Comparison of ENCODE assay signal across 1 cellular context in the genomic region with DNA sequence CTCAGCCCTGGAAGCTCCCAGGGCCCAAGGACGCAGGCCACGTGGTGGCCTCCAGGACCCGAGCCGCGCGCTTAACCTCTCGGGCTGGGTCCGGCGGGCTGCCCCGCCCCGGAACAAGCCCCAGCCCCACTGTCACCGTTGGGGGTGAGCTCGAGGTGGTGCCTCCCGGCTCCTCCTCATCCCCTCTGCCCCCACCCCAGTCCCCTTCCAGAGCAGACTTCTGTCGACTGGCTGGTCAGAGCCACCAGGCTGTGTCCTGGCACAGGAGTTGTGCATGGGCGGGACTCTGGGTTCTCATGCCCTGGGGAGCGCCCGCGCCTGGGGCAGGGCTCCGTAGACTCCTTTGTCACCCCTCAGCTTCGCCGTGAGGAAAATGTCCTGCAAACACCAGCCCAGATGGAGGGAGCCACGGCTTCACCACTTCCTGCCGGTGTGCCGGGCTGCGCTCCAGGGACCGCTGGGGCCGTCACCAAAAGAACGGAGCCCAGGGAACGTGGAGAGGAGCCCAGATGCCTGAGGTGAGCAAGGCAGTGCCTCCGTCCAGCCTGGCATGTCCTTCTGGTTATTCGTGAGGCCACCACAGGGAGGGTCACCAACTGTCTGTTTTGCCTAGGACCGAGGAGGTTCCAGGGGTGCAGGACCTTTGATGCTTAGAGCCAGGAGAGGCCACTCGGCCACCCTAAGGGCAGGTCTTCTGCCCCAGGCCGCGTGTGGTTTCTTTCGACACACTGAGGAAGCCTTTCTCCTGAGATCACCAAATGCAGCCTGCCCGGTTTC.
A peak's percentile ranks its signal among the peaks of the same experiment; 100 is the strongest.
TF ChIP-seq lines count a peak whose summit lies in the region.

No MANE protein-coding gene starts in this region.

TF ChIP-seq in HepG2, 621 proteins besides CTCF, POLR2A, EP300 and RAD21 (continues in another document):
- TF ChIP-seq SMAD9 (CRISPR knock-in tag; IDR thresholded peaks at IDR 0.05) = no peak
- no peak for TF ChIP-seq GZF1 (CRISPR knock-in tag; IDR thresholded peaks at IDR 0.05)
- TF ChIP-seq RCOR2 (CRISPR knock-in tag; IDR thresholded peaks at IDR 0.05) = no peak
- no peak for TF ChIP-seq TAF15 (IDR thresholded peaks at IDR 0.05; ENCODE audit: low read depth, low read length, poor library complexity, severe bottlenecking)
- TF ChIP-seq, protein P1, sequence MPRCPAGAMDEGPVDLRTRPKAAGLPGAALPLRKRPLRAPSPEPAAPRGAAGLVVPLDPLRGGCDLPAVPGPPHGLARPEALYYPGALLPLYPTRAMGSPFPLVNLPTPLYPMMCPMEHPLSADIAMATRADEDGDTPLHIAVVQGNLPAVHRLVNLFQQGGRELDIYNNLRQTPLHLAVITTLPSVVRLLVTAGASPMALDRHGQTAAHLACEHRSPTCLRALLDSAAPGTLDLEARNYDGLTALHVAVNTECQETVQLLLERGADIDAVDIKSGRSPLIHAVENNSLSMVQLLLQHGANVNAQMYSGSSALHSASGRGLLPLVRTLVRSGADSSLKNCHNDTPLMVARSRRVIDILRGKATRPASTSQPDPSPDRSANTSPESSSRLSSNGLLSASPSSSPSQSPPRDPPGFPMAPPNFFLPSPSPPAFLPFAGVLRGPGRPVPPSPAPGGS (CRISPR knock-in tag; IDR thresholded peaks at IDR 0.05) = no peak
- TF ChIP-seq SRSF1 (optimal IDR thresholded peaks at IDR 0.05; ENCODE audit: low read depth, low read length) = no peak
- no peak for TF ChIP-seq PHB2 (IDR thresholded peaks at IDR 0.05; ENCODE audit: partially characterized antibody)
- 0 out of 2 replicates have a peak, but pooled peaks have one; percentile 33 for TF ChIP-seq SATB2 (CRISPR knock-in tag; IDR thresholded peaks at IDR 0.05)
- TF ChIP-seq MTA3 (CRISPR knock-in tag; IDR thresholded peaks at IDR 0.05) = no peak
- TF ChIP-seq SMARCC2 (IDR thresholded peaks at IDR 0.05) = no peak
- TF ChIP-seq PAX8 (CRISPR knock-in tag; IDR thresholded peaks at IDR 0.05; ENCODE audit: borderline replicate concordance) = no peak; the same call in 1 of the 2 replicates
- no peak for TF ChIP-seq MBNL3 (CRISPR knock-in tag; conservative IDR thresholded peaks at IDR 0.05)
- TF ChIP-seq KDM6A (CRISPR knock-in tag; IDR thresholded peaks at IDR 0.05; ENCODE audit: low read depth) = no peak
- TF ChIP-seq, protein P2, sequence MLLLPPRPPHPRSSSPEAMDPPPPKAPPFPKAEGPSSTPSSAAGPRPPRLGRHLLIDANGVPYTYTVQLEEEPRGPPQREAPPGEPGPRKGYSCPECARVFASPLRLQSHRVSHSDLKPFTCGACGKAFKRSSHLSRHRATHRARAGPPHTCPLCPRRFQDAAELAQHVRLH (CRISPR knock-in tag; IDR thresholded peaks at IDR 0.05; ENCODE audit: borderline replicate concordance, low read depth) = peak; percentile 62; the same call in 1 of the 2 replicates
- TF ChIP-seq HHEX (CRISPR knock-in tag; IDR thresholded peaks at IDR 0.05) = no peak
- TF ChIP-seq, protein P3, sequence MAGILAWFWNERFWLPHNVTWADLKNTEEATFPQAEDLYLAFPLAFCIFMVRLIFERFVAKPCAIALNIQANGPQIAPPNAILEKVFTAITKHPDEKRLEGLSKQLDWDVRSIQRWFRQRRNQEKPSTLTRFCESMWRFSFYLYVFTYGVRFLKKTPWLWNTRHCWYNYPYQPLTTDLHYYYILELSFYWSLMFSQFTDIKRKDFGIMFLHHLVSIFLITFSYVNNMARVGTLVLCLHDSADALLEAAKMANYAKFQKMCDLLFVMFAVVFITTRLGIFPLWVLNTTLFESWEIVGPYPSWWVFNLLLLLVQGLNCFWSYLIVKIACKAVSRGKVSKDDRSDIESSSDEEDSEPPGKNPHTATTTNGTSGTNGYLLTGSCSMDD (CRISPR knock-in tag; IDR thresholded peaks at IDR 0.05) = no peak
- TF ChIP-seq, protein P4, sequence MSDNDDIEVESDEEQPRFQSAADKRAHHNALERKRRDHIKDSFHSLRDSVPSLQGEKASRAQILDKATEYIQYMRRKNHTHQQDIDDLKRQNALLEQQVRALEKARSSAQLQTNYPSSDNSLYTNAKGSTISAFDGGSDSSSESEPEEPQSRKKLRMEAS (IDR thresholded peaks at IDR 0.05) = peak; percentile 98
- no peak for TF ChIP-seq BHLHE40 (IDR thresholded peaks at IDR 0.05; ENCODE audit: low read length)
- TF ChIP-seq RBFOX2 (IDR thresholded peaks at IDR 0.05; ENCODE audit: low read depth, low read length) = peak; percentile 66
- TF ChIP-seq ZFAT (CRISPR knock-in tag; conservative IDR thresholded peaks at IDR 0.05) = no peak
- TF ChIP-seq ZNF556 (CRISPR knock-in tag; IDR thresholded peaks at IDR 0.05; ENCODE audit: borderline replicate concordance) = 0 out of 2 replicates have a peak, but pooled peaks have one; percentile 74
- TF ChIP-seq ATF7-NPFF (CRISPR knock-in tag; IDR thresholded peaks at IDR 0.05; ENCODE audit: low read depth) = peak; percentile 77; the same call in 1 of the 2 replicates
- TF ChIP-seq ZMYM2 (CRISPR knock-in tag; IDR thresholded peaks at IDR 0.05) = no peak
- no peak for TF ChIP-seq FLYWCH1 (CRISPR knock-in tag; IDR thresholded peaks at IDR 0.05)
- TF ChIP-seq AGO1 (IDR thresholded peaks at IDR 0.05; ENCODE audit: low read depth, low read length, poor library complexity, severe bottlenecking) = no peak
- no peak for TF ChIP-seq ZNF143 (CRISPR knock-in tag; IDR thresholded peaks at IDR 0.05)
- peak; percentile 59 for TF ChIP-seq TAF1 (CRISPR knock-in tag; IDR thresholded peaks at IDR 0.05)
- TF ChIP-seq ZNF605 (CRISPR knock-in tag; IDR thresholded peaks at IDR 0.05) = no peak
- TF ChIP-seq AKAP8 (CRISPR knock-in tag; IDR thresholded peaks at IDR 0.05) = no peak
- 0 out of 2 replicates have a peak, but pooled peaks have one; percentile 44 for TF ChIP-seq ZNF510 (CRISPR knock-in tag; IDR thresholded peaks at IDR 0.05; ENCODE audit: low read depth)
- TF ChIP-seq, protein P5, sequence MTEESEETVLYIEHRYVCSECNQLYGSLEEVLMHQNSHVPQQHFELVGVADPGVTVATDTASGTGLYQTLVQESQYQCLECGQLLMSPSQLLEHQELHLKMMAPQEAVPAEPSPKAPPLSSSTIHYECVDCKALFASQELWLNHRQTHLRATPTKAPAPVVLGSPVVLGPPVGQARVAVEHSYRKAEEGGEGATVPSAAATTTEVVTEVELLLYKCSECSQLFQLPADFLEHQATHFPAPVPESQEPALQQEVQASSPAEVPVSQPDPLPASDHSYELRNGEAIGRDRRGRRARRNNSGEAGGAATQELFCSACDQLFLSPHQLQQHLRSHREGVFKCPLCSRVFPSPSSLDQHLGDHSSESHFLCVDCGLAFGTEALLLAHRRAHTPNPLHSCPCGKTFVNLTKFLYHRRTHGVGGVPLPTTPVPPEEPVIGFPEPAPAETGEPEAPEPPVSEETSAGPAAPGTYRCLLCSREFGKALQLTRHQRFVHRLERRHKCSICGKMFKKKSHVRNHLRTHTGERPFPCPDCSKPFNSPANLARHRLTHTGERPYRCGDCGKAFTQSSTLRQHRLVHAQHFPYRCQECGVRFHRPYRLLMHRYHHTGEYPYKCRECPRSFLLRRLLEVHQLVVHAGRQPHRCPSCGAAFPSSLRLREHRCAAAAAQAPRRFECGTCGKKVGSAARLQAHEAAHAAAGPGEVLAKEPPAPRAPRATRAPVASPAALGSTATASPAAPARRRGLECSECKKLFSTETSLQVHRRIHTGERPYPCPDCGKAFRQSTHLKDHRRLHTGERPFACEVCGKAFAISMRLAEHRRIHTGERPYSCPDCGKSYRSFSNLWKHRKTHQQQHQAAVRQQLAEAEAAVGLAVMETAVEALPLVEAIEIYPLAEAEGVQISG (CRISPR knock-in tag; IDR thresholded peaks at IDR 0.05) = peak; percentile 72
- TF ChIP-seq, protein P6, sequence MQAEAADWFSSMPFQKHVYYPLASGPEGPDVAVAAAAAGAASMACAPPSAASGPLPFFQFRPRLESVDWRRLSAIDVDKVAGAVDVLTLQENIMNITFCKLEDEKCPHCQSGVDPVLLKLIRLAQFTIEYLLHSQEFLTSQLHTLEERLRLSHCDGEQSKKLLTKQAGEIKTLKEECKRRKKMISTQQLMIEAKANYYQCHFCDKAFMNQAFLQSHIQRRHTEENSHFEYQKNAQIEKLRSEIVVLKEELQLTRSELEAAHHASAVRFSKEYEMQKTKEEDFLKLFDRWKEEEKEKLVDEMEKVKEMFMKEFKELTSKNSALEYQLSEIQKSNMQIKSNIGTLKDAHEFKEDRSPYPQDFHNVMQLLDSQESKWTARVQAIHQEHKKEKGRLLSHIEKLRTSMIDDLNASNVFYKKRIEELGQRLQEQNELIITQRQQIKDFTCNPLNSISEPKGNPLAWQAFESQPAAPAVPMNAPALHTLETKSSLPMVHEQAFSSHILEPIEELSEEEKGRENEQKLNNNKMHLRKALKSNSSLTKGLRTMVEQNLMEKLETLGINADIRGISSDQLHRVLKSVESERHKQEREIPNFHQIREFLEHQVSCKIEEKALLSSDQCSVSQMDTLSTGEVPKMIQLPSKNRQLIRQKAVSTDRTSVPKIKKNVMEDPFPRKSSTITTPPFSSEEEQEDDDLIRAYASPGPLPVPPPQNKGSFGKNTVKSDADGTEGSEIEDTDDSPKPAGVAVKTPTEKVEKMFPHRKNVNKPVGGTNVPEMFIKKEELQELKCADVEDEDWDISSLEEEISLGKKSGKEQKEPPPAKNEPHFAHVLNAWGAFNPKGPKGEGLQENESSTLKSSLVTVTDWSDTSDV (CRISPR knock-in tag; IDR thresholded peaks at IDR 0.05) = no peak; the same call in 1 of the 2 replicates
- TF ChIP-seq RARG (CRISPR knock-in tag; IDR thresholded peaks at IDR 0.05; ENCODE audit: low read depth) = no peak
- TF ChIP-seq, protein P7, sequence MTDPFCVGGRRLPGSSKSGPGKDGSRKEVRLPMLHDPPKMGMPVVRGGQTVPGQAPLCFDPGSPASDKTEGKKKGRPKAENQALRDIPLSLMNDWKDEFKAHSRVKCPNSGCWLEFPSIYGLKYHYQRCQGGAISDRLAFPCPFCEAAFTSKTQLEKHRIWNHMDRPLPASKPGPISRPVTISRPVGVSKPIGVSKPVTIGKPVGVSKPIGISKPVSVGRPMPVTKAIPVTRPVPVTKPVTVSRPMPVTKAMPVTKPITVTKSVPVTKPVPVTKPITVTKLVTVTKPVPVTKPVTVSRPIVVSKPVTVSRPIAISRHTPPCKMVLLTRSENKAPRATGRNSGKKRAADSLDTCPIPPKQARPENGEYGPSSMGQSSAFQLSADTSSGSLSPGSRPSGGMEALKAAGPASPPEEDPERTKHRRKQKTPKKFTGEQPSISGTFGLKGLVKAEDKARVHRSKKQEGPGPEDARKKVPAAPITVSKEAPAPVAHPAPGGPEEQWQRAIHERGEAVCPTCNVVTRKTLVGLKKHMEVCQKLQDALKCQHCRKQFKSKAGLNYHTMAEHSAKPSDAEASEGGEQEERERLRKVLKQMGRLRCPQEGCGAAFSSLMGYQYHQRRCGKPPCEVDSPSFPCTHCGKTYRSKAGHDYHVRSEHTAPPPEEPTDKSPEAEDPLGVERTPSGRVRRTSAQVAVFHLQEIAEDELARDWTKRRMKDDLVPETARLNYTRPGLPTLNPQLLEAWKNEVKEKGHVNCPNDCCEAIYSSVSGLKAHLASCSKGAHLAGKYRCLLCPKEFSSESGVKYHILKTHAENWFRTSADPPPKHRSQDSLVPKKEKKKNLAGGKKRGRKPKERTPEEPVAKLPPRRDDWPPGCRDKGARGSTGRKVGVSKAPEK (CRISPR knock-in tag; IDR thresholded peaks at IDR 0.05; ENCODE audit: borderline replicate concordance) = no peak
- TF ChIP-seq, protein P8, sequence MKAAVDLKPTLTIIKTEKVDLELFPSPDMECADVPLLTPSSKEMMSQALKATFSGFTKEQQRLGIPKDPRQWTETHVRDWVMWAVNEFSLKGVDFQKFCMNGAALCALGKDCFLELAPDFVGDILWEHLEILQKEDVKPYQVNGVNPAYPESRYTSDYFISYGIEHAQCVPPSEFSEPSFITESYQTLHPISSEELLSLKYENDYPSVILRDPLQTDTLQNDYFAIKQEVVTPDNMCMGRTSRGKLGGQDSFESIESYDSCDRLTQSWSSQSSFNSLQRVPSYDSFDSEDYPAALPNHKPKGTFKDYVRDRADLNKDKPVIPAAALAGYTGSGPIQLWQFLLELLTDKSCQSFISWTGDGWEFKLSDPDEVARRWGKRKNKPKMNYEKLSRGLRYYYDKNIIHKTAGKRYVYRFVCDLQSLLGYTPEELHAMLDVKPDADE (CRISPR knock-in tag; IDR thresholded peaks at IDR 0.05) = no peak
- TF ChIP-seq TEAD2 (CRISPR knock-in tag; IDR thresholded peaks at IDR 0.05) = no peak
- TF ChIP-seq CBFB (CRISPR knock-in tag; IDR thresholded peaks at IDR 0.05) = peak; percentile 12; the same call in 1 of the 2 replicates
- TF ChIP-seq PRMT3 (CRISPR knock-in tag; IDR thresholded peaks at IDR 0.05; ENCODE audit: borderline replicate concordance, low read depth) = no peak
- no peak for TF ChIP-seq TBP (CRISPR knock-in tag; IDR thresholded peaks at IDR 0.05)
- no peak for TF ChIP-seq ZFP36L1 (CRISPR knock-in tag; IDR thresholded peaks at IDR 0.05)
- TF ChIP-seq, protein P9, sequence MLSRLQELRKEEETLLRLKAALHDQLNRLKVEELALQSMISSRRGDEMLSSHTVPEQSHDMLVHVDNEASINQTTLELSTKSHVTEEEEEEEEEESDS (CRISPR knock-in tag; IDR thresholded peaks at IDR 0.05; ENCODE audit: borderline replicate concordance) = no peak
- TF ChIP-seq, protein P10, sequence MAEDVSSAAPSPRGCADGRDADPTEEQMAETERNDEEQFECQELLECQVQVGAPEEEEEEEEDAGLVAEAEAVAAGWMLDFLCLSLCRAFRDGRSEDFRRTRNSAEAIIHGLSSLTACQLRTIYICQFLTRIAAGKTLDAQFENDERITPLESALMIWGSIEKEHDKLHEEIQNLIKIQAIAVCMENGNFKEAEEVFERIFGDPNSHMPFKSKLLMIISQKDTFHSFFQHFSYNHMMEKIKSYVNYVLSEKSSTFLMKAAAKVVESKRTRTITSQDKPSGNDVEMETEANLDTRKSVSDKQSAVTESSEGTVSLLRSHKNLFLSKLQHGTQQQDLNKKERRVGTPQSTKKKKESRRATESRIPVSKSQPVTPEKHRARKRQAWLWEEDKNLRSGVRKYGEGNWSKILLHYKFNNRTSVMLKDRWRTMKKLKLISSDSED (CRISPR knock-in tag; IDR thresholded peaks at IDR 0.05) = no peak
- TF ChIP-seq ZNF33B (CRISPR knock-in tag; IDR thresholded peaks at IDR 0.05) = peak; percentile 85; the same call in 1 of the 2 replicates
- no peak; the same call in 1 of the 2 replicates for TF ChIP-seq GFI1 (CRISPR knock-in tag; IDR thresholded peaks at IDR 0.05; ENCODE audit: borderline replicate concordance)
- TF ChIP-seq ARID2 (CRISPR knock-in tag; IDR thresholded peaks at IDR 0.05; ENCODE audit: borderline replicate concordance) = 0 out of 2 replicates have a peak, but pooled peaks have one; percentile 38
- TF ChIP-seq, protein P11, sequence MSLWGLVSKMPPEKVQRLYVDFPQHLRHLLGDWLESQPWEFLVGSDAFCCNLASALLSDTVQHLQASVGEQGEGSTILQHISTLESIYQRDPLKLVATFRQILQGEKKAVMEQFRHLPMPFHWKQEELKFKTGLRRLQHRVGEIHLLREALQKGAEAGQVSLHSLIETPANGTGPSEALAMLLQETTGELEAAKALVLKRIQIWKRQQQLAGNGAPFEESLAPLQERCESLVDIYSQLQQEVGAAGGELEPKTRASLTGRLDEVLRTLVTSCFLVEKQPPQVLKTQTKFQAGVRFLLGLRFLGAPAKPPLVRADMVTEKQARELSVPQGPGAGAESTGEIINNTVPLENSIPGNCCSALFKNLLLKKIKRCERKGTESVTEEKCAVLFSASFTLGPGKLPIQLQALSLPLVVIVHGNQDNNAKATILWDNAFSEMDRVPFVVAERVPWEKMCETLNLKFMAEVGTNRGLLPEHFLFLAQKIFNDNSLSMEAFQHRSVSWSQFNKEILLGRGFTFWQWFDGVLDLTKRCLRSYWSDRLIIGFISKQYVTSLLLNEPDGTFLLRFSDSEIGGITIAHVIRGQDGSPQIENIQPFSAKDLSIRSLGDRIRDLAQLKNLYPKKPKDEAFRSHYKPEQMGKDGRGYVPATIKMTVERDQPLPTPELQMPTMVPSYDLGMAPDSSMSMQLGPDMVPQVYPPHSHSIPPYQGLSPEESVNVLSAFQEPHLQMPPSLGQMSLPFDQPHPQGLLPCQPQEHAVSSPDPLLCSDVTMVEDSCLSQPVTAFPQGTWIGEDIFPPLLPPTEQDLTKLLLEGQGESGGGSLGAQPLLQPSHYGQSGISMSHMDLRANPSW (CRISPR knock-in tag; IDR thresholded peaks at IDR 0.05; ENCODE audit: borderline replicate concordance) = no peak
